9 cellular contexts compared by ENCODE assay signal in the genomic region with DNA sequence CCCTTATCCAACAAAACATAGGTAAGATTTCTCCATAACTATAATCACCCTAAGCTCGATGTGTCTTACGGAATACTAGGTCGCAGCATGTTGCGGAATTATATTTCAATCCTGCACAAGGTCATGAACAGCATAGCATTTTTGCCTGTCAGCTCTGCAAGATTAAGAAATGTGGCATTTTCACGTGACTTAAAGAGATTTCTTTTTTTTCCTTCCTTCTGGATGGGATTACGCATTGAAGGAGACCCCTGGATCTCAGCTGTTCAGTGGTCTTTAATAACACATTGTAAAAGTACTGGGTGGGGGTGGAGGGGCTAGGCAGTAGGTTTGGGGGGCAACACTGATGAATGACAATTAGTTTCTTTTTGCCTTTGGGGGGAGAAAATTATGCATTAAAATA.
DNase-seq lines count a peak whose midpoint lies in the region; ATAC-seq, FAIRE-seq and TF ChIP-seq lines count a peak whose summit lies in the region.
"Had no signal": no experiment of that assay in that cellular context is flagged by ENCODE, and none has a peak within 500 bp of the region (broad histone marks: within the 10 kb centered on the region; RNA-seq: fewer than 3 reads in every experiment).

No MANE protein-coding gene starts in this region.

- H3K4me3 ChIP-seq in ascending aorta (peak overlapping the region in 1 of 2 donors; percentile 28), lower lobe of right lung (no peak overlapping the region), uterus (no peak overlapping the region), pancreas (no peak overlapping the region)

- TF ChIP-seq CTCF in ascending aorta (IDR thresholded peaks at IDR 0.05) (no peak), lower lobe of right lung (IDR thresholded peaks at IDR 0.05) (no peak), uterus (IDR thresholded peaks at IDR 0.05) (no peak), pancreas (IDR thresholded peaks at IDR 0.05) (no peak)

- no peaks in the 10 kb centered on the region for H3K9me3 ChIP-seq in ascending aorta
- H3K9me3 ChIP-seq in lower lobe of right lung, result no peaks in the 10 kb centered on the region
- H3K9me3 ChIP-seq in uterus, result no peaks in the 10 kb centered on the region
- no peaks in the 10 kb centered on the region for H3K9me3 ChIP-seq in pancreas

- peak overlapping the region; percentile 97 for H3K27ac Mint-ChIP-seq in activated naive CD4-positive, alpha-beta T cell treated with anti-CD3 and anti-CD28 coated beads, Interleukin-2, amount 10 ng/mL, durations not matched to agents 7 days and 5 days

- CTCF ChIA-PET in activated naive CD4-positive, alpha-beta T cell treated with anti-CD3 and anti-CD28 coated beads, Interleukin-2, amount 10 ng/mL, durations not matched to agents 7 days and 5 days (lab: Charles Lee), result no interaction called here

- DNase-seq in activated naive CD4-positive, alpha-beta T cell treated with anti-CD3 and anti-CD28 coated beads, Interleukin-2, amount 10 ng/mL, durations not matched to agents 7 days and 5 days, result no peak
- no peak for DNase-seq in activated naive CD4-positive, alpha-beta T cell (lab: John Stamatoyannopoulos, UW)
- DNase-seq in ascending aorta (ENCODE audit: low spot score in 2 of 2) (no peak), lower lobe of right lung (no peak), uterus (no peak), pancreas (no peak)
- DNase-seq: NCI-H82 had no signal

- FAIRE-seq in pancreas (lab: Jason Lieb, UNC), result no peak

- no peak for TF ChIP-seq POLR2A in uterus (IDR thresholded peaks at IDR 0.05)

- H3K4me3 Mint-ChIP-seq in activated naive CD4-positive, alpha-beta T cell treated with anti-CD3 and anti-CD28 coated beads, Interleukin-2, amount 10 ng/mL, durations not matched to agents 7 days and 5 days, result peak overlapping the region; percentile 56

- ATAC-seq in lower lobe of right lung, result peak; percentile 40 to 44
- ATAC-seq in pancreas, result no peak
- ATAC-seq in HG02938 (IDR thresholded peaks at IDR 0.05; ENCODE audit: unreplicated experiment), result no peak
- no peak for ATAC-seq in HG03135 (IDR thresholded peaks at IDR 0.05; ENCODE audit: unreplicated experiment)

- intact Hi-C loops in ascending aorta (cut with DNase I), result loop anchor here (2.0 kb wide), 1 partner anchor 16 kb away; no protein-coding TSS in a partner anchor
- intact Hi-C loops in lower lobe of right lung (cut with DNase I), result no loop called here
- intact Hi-C loops in uterus (cut with DNase I; ENCODE audit: low total_unique reads), result no loop called here
- intact Hi-C loops in pancreas (cut with DNase I), result no loop called here

- 86 to 92% methylated on average over 6 of the region's 6 CpGs for WGBS in pancreas, 2 donors

- H3K27ac ChIP-seq in ascending aorta (peak overlapping the region; percentile 5 to 64), lower lobe of right lung (peak overlapping the region; percentile 76), uterus (peak overlapping the region; percentile 61), pancreas (no peak overlapping the region)

- H3K4me1 ChIP-seq in ascending aorta (peaks cover 4 to 30% of the 10 kb centered on the region in 2 donors), lower lobe of right lung (peaks cover 43% of the 10 kb centered on the region), uterus (no peaks in the 10 kb centered on the region), pancreas (no peaks in the 10 kb centered on the region)

- H3K9me3 Mint-ChIP-seq in activated naive CD4-positive, alpha-beta T cell treated with anti-CD3 and anti-CD28 coated beads, Interleukin-2, amount 10 ng/mL, durations not matched to agents 7 days and 5 days, result peaks cover 10% of the 10 kb centered on the region

- H3K36me3 Mint-ChIP-seq in activated naive CD4-positive, alpha-beta T cell treated with anti-CD3 and anti-CD28 coated beads, Interleukin-2, amount 10 ng/mL, durations not matched to agents 7 days and 5 days, result peaks cover 11% of the 10 kb centered on the region

- peaks cover 58% of the 10 kb centered on the region for H3K4me1 Mint-ChIP-seq in activated naive CD4-positive, alpha-beta T cell treated with anti-CD3 and anti-CD28 coated beads, Interleukin-2, amount 10 ng/mL, durations not matched to agents 7 days and 5 days

- H3K27me3 ChIP-seq in ascending aorta, result no peaks in the 10 kb centered on the region
- no peaks in the 10 kb centered on the region for H3K27me3 ChIP-seq in lower lobe of right lung (ENCODE audit: low read depth)
- no peaks in the 10 kb centered on the region for H3K27me3 ChIP-seq in uterus
- H3K27me3 ChIP-seq in pancreas, result no peaks in the 10 kb centered on the region

- H3K36me3 ChIP-seq in ascending aorta (no peaks in the 10 kb centered on the region), lower lobe of right lung (no peaks in the 10 kb centered on the region), uterus (no peaks in the 10 kb centered on the region), pancreas (no peaks in the 10 kb centered on the region)

- H3K27me3 Mint-ChIP-seq in activated naive CD4-positive, alpha-beta T cell treated with anti-CD3 and anti-CD28 coated beads, Interleukin-2, amount 10 ng/mL, durations not matched to agents 7 days and 5 days, result peaks cover 3% of the 10 kb centered on the region

Comparison
In these comparisons a context has a peak if more than half of its experiments do, and no peak if none do; other contexts are left out.
1. H3K27ac ChIP-seq: peak in ascending aorta (2 of 2), lower lobe of right lung (single experiment) and uterus (2 of 2); none in pancreas (0 of 4).
2. ATAC-seq: peak in lower lobe of right lung (2 of 2); none in pancreas (0 of 4), HG02938 (single experiment) and HG03135 (single experiment).